26 cellular contexts compared by ENCODE assay signal in genomic region chr4:1537410-1538095, GRCh38.
DNase-seq lines count a peak whose midpoint lies in the region; ATAC-seq, FAIRE-seq and TF ChIP-seq lines count a peak whose summit lies in the region.
"Had no signal": no experiment of that assay in that cellular context is flagged by ENCODE, and none has a peak within 500 bp of the region (broad histone marks: within the 10 kb centered on the region; RNA-seq: fewer than 3 reads in every experiment).

No MANE protein-coding gene starts in this region.

- no peak overlapping the region for H3K27ac ChIP-seq in left ventricle myocardium inferior (replicated peaks)
- H3K27ac ChIP-seq in kidney (ENCODE audit: low read depth in 2 of 2, low read length in 2 of 2), result no peak overlapping the region
- H3K27ac ChIP-seq: SK-N-MC had no signal

- H3K9me3 ChIP-seq in left ventricle myocardium inferior (replicated peaks) (no peaks in the 10 kb centered on the region), NT2/D1 (ENCODE audit: insufficient read depth, low read length) (no peaks in the 10 kb centered on the region), kidney (ENCODE audit: control insufficient read depth in 1 of 2, low read length in 2 of 2) (no peaks in the 10 kb centered on the region)
- H3K9me3 ChIP-seq: BE2C, MG63 had no signal

- H3K9ac ChIP-seq in NT2/D1 (ENCODE audit: insufficient read length, low read depth) (peak overlapping the region; percentile 21), kidney (ENCODE audit: low read length in 2 of 2) (no peak overlapping the region)

- H3K36me3 ChIP-seq in left ventricle myocardium inferior (no peaks in the 10 kb centered on the region), NT2/D1 (ENCODE audit: insufficient read depth, insufficient read length, low read length) (no peaks in the 10 kb centered on the region), kidney (ENCODE audit: control insufficient read depth in 1 of 2, insufficient read depth in 2 of 2, low read length in 2 of 2) (no peaks in the 10 kb centered on the region)
- H3K36me3 ChIP-seq: BE2C, MG63 had no signal

- ATAC-seq in Right ventricle myocardium superior (ENCODE audit: poor library complexity) (no peak), HG03432 (IDR thresholded peaks at IDR 0.05; ENCODE audit: unreplicated experiment) (no peak), GM18861 (IDR thresholded peaks at IDR 0.05; ENCODE audit: unreplicated experiment) (no peak)

- H3K27me3 ChIP-seq in left ventricle myocardium inferior (ENCODE audit: low read depth) (peaks cover 61% of the 10 kb centered on the region), NT2/D1 (ENCODE audit: insufficient read depth, insufficient read length) (peaks cover 2% of the 10 kb centered on the region)

- H3K4me1 ChIP-seq in left ventricle myocardium inferior (peaks cover 6% of the 10 kb centered on the region), NT2/D1 (ENCODE audit: insufficient read depth, insufficient read length) (peaks cover 36% of the 10 kb centered on the region), kidney (ENCODE audit: control insufficient read depth in 1 of 2, insufficient read depth in 1 of 2, low read depth in 1 of 2, low read length in 2 of 2) (no peaks in the 10 kb centered on the region)

- intact Hi-C loops in Right ventricle myocardium superior (cut with DNase I), result no loop called here
- intact Hi-C loops in left ventricle myocardium inferior (cut with micrococcal nuclease), result no loop called here
- intact Hi-C loops in kidney (cut with DNase I), result no loop called here
- intact Hi-C loops in posterior vena cava (cut with DNase I), result no loop called here

- TF ChIP-seq CTCF in left ventricle myocardium inferior (IDR thresholded peaks at IDR 0.05; ENCODE audit: borderline replicate concordance) (no peak), kidney (IDR thresholded peaks at IDR 0.05; ENCODE audit: borderline replicate concordance, extremely low read depth, insufficient read depth) (no peak)

- FAIRE-seq in kidney (lab: Jason Lieb, UNC), result no peak
- FAIRE-seq: GM12891 had no signal

- DNase-seq in Right ventricle myocardium superior (peak; percentile 33), left ventricle myocardium inferior (no peak), NT2/D1 (ENCODE audit: low read depth, low spot score) (no peak), kidney (peak; percentile 59), posterior vena cava (ENCODE audit: low spot score) (peak; percentile 70), NCI-H345 treated with DMSO at 0.1 percent for 48 hours (lab: John Stamatoyannopoulos, UW; ENCODE audit: unreplicated experiment) (no peak)
- DNase-seq: 8988T, ACHN, BE2C, Calu3, DMS79 treated with DMSO at 0.1 percent for 48 hours, GF-D8, H7, IMR-90, KG1, MG63, NCI-H1105 treated with DMSO at 0.1 percent for 48 hours, NCI-H146, NCI-H2029, NCI-H526 treated with DMSO at 0.1 percent for 48 hours, RPMI8226, SHP77 treated with DMSO at 0.1 percent for 48 hours had no signal

- H3K4me3 ChIP-seq in left ventricle myocardium inferior, result no peak overlapping the region
- no peak overlapping the region for H3K4me3 ChIP-seq in NT2/D1 (ENCODE audit: insufficient read length, low read depth)
- no peak overlapping the region for H3K4me3 ChIP-seq in kidney (ENCODE audit: low read length in 2 of 2)
- H3K4me3 ChIP-seq: MG63, SK-N-MC had no signal

Comparison
In these comparisons a context has a peak if more than half of its experiments do, and no peak if none do; other contexts are left out.
1. DNase-seq: peak in Right ventricle myocardium superior (single experiment), kidney (single experiment) and posterior vena cava (single experiment); none in left ventricle myocardium inferior (single experiment), NT2/D1 (single experiment) and NCI-H345 treated with DMSO at 0.1 percent for 48 hours (single experiment).